ENCODE assay signal across 21 cellular contexts in genomic region chr17:44191389-44191788, GRCh38. TPM values are rescaled to one million over a fixed set of nuclear protein-coding genes. Genes with fewer than 3 reads are reported as not detected.
DNase-seq lines count a peak whose midpoint lies in the region; ATAC-seq, FAIRE-seq and TF ChIP-seq lines count a peak whose summit lies in the region.
"Had no signal": no experiment of that assay in that cellular context is flagged by ENCODE, and none has a peak within 500 bp of the region (broad histone marks: within the 10 kb centered on the region; RNA-seq: fewer than 3 reads in every experiment).

No MANE protein-coding gene starts in this region.

- peaks cover 41% of the 10 kb centered on the region for H3K36me3 ChIP-seq in CD4-positive, CD25-positive, alpha-beta regulatory T cell (ENCODE audit: control insufficient read depth, insufficient read depth, low read length)
- peaks cover 68% of the 10 kb centered on the region; the same call in 2 of the 3 replicates for H3K36me3 ChIP-seq in K562 (ENCODE audit: control insufficient read depth, insufficient read depth, low read length)
- peaks cover 4% of the 10 kb centered on the region for H3K36me3 ChIP-seq in neural progenitor cell

- H3K36me3 Mint-ChIP-seq in CD4-positive, CD25-positive, alpha-beta regulatory T cell: peaks cover 15% of the 10 kb centered on the region
- H3K36me3 Mint-ChIP-seq in Calu3 (ENCODE audit: insufficient read depth, unreplicated experiment) (peaks cover 92% of the 10 kb centered on the region), neural progenitor cell (peaks cover 21% of the 10 kb centered on the region)

- H3K9me3 Mint-ChIP-seq in CD4-positive, CD25-positive, alpha-beta regulatory T cell: no peaks in the 10 kb centered on the region
- H3K9me3 Mint-ChIP-seq in Calu3 (ENCODE audit: low read depth, unreplicated experiment) (no peaks in the 10 kb centered on the region), neural progenitor cell (no peaks in the 10 kb centered on the region)
- H3K9me3 Mint-ChIP-seq: activated CD4-positive, alpha-beta memory T cell treated with anti-CD3 and anti-CD28 coated beads for 36 hours; CD8-positive, alpha-beta T cell had no signal

- WGBS in K562 (ENCODE audit: insufficient coverage, low coverage, missing lambda C conversion rate): 82% methylated on average over 4 of the region's 4 CpGs

- H3K4me1 ChIP-seq in CD4-positive, CD25-positive, alpha-beta regulatory T cell (ENCODE audit: control insufficient read depth, insufficient read depth, low read length, poor library complexity, severe bottlenecking): peaks cover 14% of the 10 kb centered on the region
- H3K4me1 ChIP-seq in K562 (replicated peaks in 1 of 2; ENCODE audit: control insufficient read depth in 2 of 2, insufficient read depth in 2 of 2, low read length in 2 of 2): peaks cover 6 to 17% of the 10 kb centered on the region in 2 experiments; a peak in 3 of 5 replicates
- peaks cover 6% of the 10 kb centered on the region for H3K4me1 ChIP-seq in neural progenitor cell

- ATAC-seq in CD4-positive, CD25-positive, alpha-beta regulatory T cell (ENCODE audit: low read depth in 2 of 2): no peak
- ATAC-seq in K562: no peak
- no peak for ATAC-seq in HG03159 (IDR thresholded peaks at IDR 0.05; ENCODE audit: unreplicated experiment)
- ATAC-seq: CD8-positive, alpha-beta T cell; gastroesophageal sphincter had no signal

- H3F3A ChIP-seq in neural progenitor cell (ENCODE audit: low read depth): peaks cover 29% of the 10 kb centered on the region

- no peak for TF ChIP-seq EP300 in K562 (IDR thresholded peaks at IDR 0.05; ENCODE audit: low read length)

- H3K4me2 ChIP-seq in K562 (ENCODE audit: insufficient read depth, low read length) (no peak overlapping the region), neural progenitor cell (no peak overlapping the region)

- H3K4me3 ChIP-seq in CD4-positive, CD25-positive, alpha-beta regulatory T cell (ENCODE audit: low read depth, low read length): no peak overlapping the region
- no peak overlapping the region for H3K4me3 ChIP-seq in K562
- H3K4me3 ChIP-seq in neural progenitor cell: no peak overlapping the region
- H3K4me3 ChIP-seq: gastroesophageal sphincter, skin epidermis had no signal

- H2AFZ ChIP-seq in K562 (ENCODE audit: low read depth, low read length) (no peak overlapping the region), neural progenitor cell (replicated peaks) (no peak overlapping the region)

- H3K27me3 ChIP-seq in CD4-positive, CD25-positive, alpha-beta regulatory T cell (ENCODE audit: control insufficient read depth, insufficient read depth, low read length): no peaks in the 10 kb centered on the region
- no peaks in the 10 kb centered on the region for H3K27me3 ChIP-seq in K562 (ENCODE audit: control insufficient read depth in 2 of 2, insufficient read depth in 2 of 2, low read length in 2 of 2)
- H3K27me3 ChIP-seq in neural progenitor cell: no peaks in the 10 kb centered on the region
- H3K27me3 ChIP-seq: gastroesophageal sphincter had no signal

- BruUV-seq in Calu3 (replicated peaks; lab: Mats Ljungman, UMichigan): no TSS peak
- BruUV-seq in K562 (replicated peaks; lab: Mats Ljungman, UMichigan): no TSS peak

- peak overlapping the region in 3 of 4 donors; percentile 34 to 79 (median 62) for H3K4me3 Mint-ChIP-seq in CD4-positive, CD25-positive, alpha-beta regulatory T cell
- H3K4me3 Mint-ChIP-seq in Calu3 (ENCODE audit: low read depth, unreplicated experiment) (no peak overlapping the region), neural progenitor cell (peak overlapping the region; percentile 67)
- H3K4me3 Mint-ChIP-seq: activated CD4-positive, alpha-beta memory T cell treated with anti-CD3 and anti-CD28 coated beads for 36 hours; CD8-positive, alpha-beta T cell had no signal

- peaks cover 12% of the 10 kb centered on the region for H3K79me2 ChIP-seq in K562 (ENCODE audit: control insufficient read depth, insufficient read depth, low read length)
- H3K79me2 ChIP-seq in neural progenitor cell (ENCODE audit: low read depth): peaks cover 16% of the 10 kb centered on the region

- CTCF ChIA-PET in Calu3 (lab: Charles Lee): interaction anchor here (0.6 kb wide), 1 partner anchor 117 kb away, joined by 3 read pairs; the partner anchor contains the start of gene RUNDC3A
- CTCF ChIA-PET in K562 (lab: Yijun Ruan, JAX; ENCODE audit: low intra/inter-chr PET ratio): no interaction called here

- POLR2A ChIA-PET in K562 (lab: Yijun Ruan, JAX): interaction anchor here (0.7 kb wide), 1 partner anchor 19 kb away, joined by 3 read pairs; no protein-coding TSS in a partner anchor

- intact Hi-C loops in Calu3 (cut with micrococcal nuclease; ENCODE audit: unreplicated experiment): no loop called here
- intact Hi-C loops in K562 (cut with micrococcal nuclease): no loop called here

- H3K9ac ChIP-seq in K562 (ENCODE audit: insufficient read depth in 1 of 2, low read depth in 2 of 2, low read length in 2 of 2) (no peak overlapping the region), neural progenitor cell (no peak overlapping the region)

- TF ChIP-seq CTCF in Calu3 (IDR thresholded peaks at IDR 0.05; ENCODE audit: unreplicated experiment) (no peak), K562 (IDR thresholded peaks at IDR 0.05 in 2 of 3, conservative IDR thresholded peaks at IDR 0.05 in 1 of 3; ENCODE audit: insufficient read depth in 2 of 3, low read depth in 1 of 3, low read length in 3 of 3) (no peak), neural progenitor cell (IDR thresholded peaks at IDR 0.05) (no peak)

- H3K4me1 Mint-ChIP-seq in CD4-positive, CD25-positive, alpha-beta regulatory T cell: peaks cover 7 to 28% (median 19%) of the 10 kb centered on the region in 4 donors
- peaks cover 14% of the 10 kb centered on the region for H3K4me1 Mint-ChIP-seq in Calu3 (ENCODE audit: low read depth, unreplicated experiment)
- H3K4me1 Mint-ChIP-seq in neural progenitor cell: peaks cover 20% of the 10 kb centered on the region

- peak; percentile 3; the same call in 1 of the 2 replicates for TF ChIP-seq POLR2A in K562 (conservative IDR thresholded peaks at IDR 0.05)

- TF ChIP-seq RAD21 in K562 (CRISPR knock-in tag; conservative IDR thresholded peaks at IDR 0.05 in 1 of 2, IDR thresholded peaks at IDR 0.05 in 1 of 2): no peak

- DNase-seq in CD4-positive, CD25-positive, alpha-beta regulatory T cell: no peak
- DNase-seq in Calu3: no peak
- DNase-seq in K562 (ENCODE audit: extremely low read depth in 1 of 4, low spot score in 3 of 4): no peak
- DNase-seq in neural progenitor cell (ENCODE audit: low spot score): no peak
- no peak for DNase-seq in cortex of kidney (lab: John Stamatoyannopoulos, UW)
- no peak for DNase-seq in UCSD-AML1 (lab: John Stamatoyannopoulos, UW; ENCODE audit: unreplicated experiment)
- DNase-seq: activated CD4-positive, alpha-beta memory T cell treated with anti-CD3 and anti-CD28 coated beads for 36 hours; activated effector memory CD4-positive, alpha-beta T cell treated with anti-CD3 and anti-CD28 coated beads, Interleukin-2, amount 50 U/mL, for 16 hours; CD8-positive, alpha-beta T cell; KG1; SHP77 treated with DMSO at 0.1 percent for 48 hours; stimulated activated naive CD4-positive, alpha-beta T cell treated with Interleukin-2 at 50 U/mL for 16 hours; T1000 had no signal

- in situ Hi-C loops in K562 (cut with MboI): no loop called here

- no peaks in the 10 kb centered on the region for H3K9me3 ChIP-seq in CD4-positive, CD25-positive, alpha-beta regulatory T cell (ENCODE audit: control insufficient read depth in 2 of 2, low read length in 2 of 2)
- H3K9me3 ChIP-seq in K562 (replicated peaks; ENCODE audit: control insufficient read depth, insufficient read depth, low read depth, low read length): no peaks in the 10 kb centered on the region
- no peaks in the 10 kb centered on the region for H3K9me3 ChIP-seq in neural progenitor cell (ENCODE audit: low read depth)
- H3K9me3 ChIP-seq: gastroesophageal sphincter had no signal

- H3K9me1 ChIP-seq in K562 (ENCODE audit: control insufficient read depth, insufficient read depth, low read length): no peaks in the 10 kb centered on the region

- FAIRE-seq in K562 (lab: Jason Lieb, UNC): no peak
- FAIRE-seq: bronchial epithelial cell, endometrium, GM12891 had no signal

- peak overlapping the region in 2 of 3 donors; percentile 64 to 69 for H3K27ac Mint-ChIP-seq in CD4-positive, CD25-positive, alpha-beta regulatory T cell
- H3K27ac Mint-ChIP-seq in Calu3 (ENCODE audit: unreplicated experiment) (peak overlapping the region; percentile 59), neural progenitor cell (peak overlapping the region; percentile 76)
- H3K27ac Mint-ChIP-seq: CD8-positive, alpha-beta T cell had no signal

- no peak overlapping the region for H3K27ac ChIP-seq in CD4-positive, CD25-positive, alpha-beta regulatory T cell (ENCODE audit: insufficient read depth, low read length, poor library complexity, severe bottlenecking)
- H3K27ac ChIP-seq in K562 (ENCODE audit: extremely low read depth, low read depth, low read length) (no peak overlapping the region), neural progenitor cell (peak overlapping the region; percentile 63)

- no peaks in the 10 kb centered on the region for H3K27me3 Mint-ChIP-seq in CD4-positive, CD25-positive, alpha-beta regulatory T cell
- H3K27me3 Mint-ChIP-seq in Calu3 (ENCODE audit: unreplicated experiment) (no peaks in the 10 kb centered on the region), neural progenitor cell (ENCODE audit: insufficient read depth, low read depth) (peaks cover 10% of the 10 kb centered on the region)
- H3K27me3 Mint-ChIP-seq: activated CD4-positive, alpha-beta memory T cell treated with anti-CD3 and anti-CD28 coated beads for 36 hours had no signal

- H4K20me1 ChIP-seq in K562 (replicated peaks; ENCODE audit: control insufficient read depth, insufficient read depth, low read length): 0 out of 2 replicates have a peak, but pooled peaks cover 2% of the 10 kb centered on the region
- H4K20me1 ChIP-seq in neural progenitor cell (ENCODE audit: low read depth): no peaks in the 10 kb centered on the region

RNA-seq across cellular contexts. Expression of gene TMUB2, which starts 4.6 kb away (rescaled TPM):
- total RNA-seq in CD4-positive, CD25-positive, alpha-beta regulatory T cell: 67.7 TPM
- polyA plus RNA-seq in CD4-positive, CD25-positive, alpha-beta regulatory T cell: 10 to 100 TPM; 31.7 to 43.7 (median 34.5) TPM
- total RNA-seq in Calu3 (2022): 56.0 and 58.8 TPM in 2 replicates
- 38.1 and 99.8 TPM in 2 replicates for total RNA-seq in K562 (2011; cell fraction: chromatin; rRNA removed; ENCODE audit: low replicate concordance)
- 73.8 and 91.2 TPM in 2 replicates for total RNA-seq in K562 (2011; cell fraction: nucleolus; rRNA removed)
- 60.6 and 66.9 TPM in 2 replicates for total RNA-seq in K562 (2011; cell fraction: nucleoplasm; rRNA removed)
- total RNA-seq in K562 (2014; rRNA removed): 16.3 and 25.4 TPM in 2 replicates
- total RNA-seq in K562 (2014; rRNA removed; fragmentation: Illumina TruSeq; extraction: Trizol): 8.4 and 9.7 TPM in 2 replicates
- 15.6 and 15.8 TPM in 2 replicates for total RNA-seq in K562 (2015; rRNA removed; fragmentation: Illumina TruSeq; extraction: Trizol)
- 20.3 and 21.1 TPM in 2 replicates for total RNA-seq in K562 (2021)
- polyA plus RNA-seq in K562 (2011; rRNA removed): 24.1 and 29.5 TPM in 2 replicates
- polyA plus RNA-seq in K562 (2011; cell fraction: cytosol; rRNA removed): 31.6 and 38.9 TPM in 2 replicates
- polyA plus RNA-seq in K562 (2011; cell fraction: nucleus; rRNA removed): 115 and 122 TPM in 2 replicates
- polyA plus RNA-seq in K562 (2012): 20.3 and 28.3 TPM in 2 replicates
- polyA plus RNA-seq in K562 (2014; fragmentation: Illumina TruSeq; extraction: Trizol): 24.0 and 26.8 TPM in 2 replicates
- polyA plus RNA-seq in K562 (2014; fragmentation: Nextera tagmentation; extraction: Ambion mirVana): 1 to 10 TPM; 4.1 to 6.2 TPM
- 27.3 and 29.8 TPM in 2 replicates for polyA plus RNA-seq in K562 (2014; rRNA removed)
- polyA minus RNA-seq in K562 (2011; rRNA and poly(A)+ RNA removed): 10.3 and 12.0 TPM in 2 replicates
- 7.9 and 10.4 TPM in 2 replicates for polyA minus RNA-seq in K562 (2011; cell fraction: cytosol; rRNA and poly(A)+ RNA removed)
- polyA minus RNA-seq in K562 (2011; cell fraction: nucleus; rRNA and poly(A)+ RNA removed): 13.3 and 18.0 TPM in 2 replicates
- total RNA-seq in neural progenitor cell (ENCODE audit: low replicate concordance): 16.6 and 26.3 TPM in 2 replicates

RNA-seq across cellular contexts. Expression of gene ATXN7L3, which starts 8.3 kb away (rescaled TPM):
- total RNA-seq in CD4-positive, CD25-positive, alpha-beta regulatory T cell: 103 TPM
- polyA plus RNA-seq in CD4-positive, CD25-positive, alpha-beta regulatory T cell: 10 to 100 TPM; 10.3 to 16.1 (median 12.6) TPM
- total RNA-seq in Calu3 (2022) (93.1 and 112 TPM in 2 replicates), K562 (2014; rRNA removed) (37.9 and 39.0 TPM in 2 replicates), K562 (2014; rRNA removed; fragmentation: Illumina TruSeq; extraction: Trizol) (22.7 and 23.9 TPM in 2 replicates), K562 (2015; rRNA removed; fragmentation: Illumina TruSeq; extraction: Trizol) (30.5 and 30.9 TPM in 2 replicates), K562 (2021) (56.4 and 66.1 TPM in 2 replicates), neural progenitor cell (ENCODE audit: low replicate concordance) (38.9 and 73.6 TPM in 2 replicates)
- total RNA-seq in K562 (2011; cell fraction: chromatin; rRNA removed; ENCODE audit: low replicate concordance): 51.6 and 129 TPM in 2 replicates
- total RNA-seq in K562 (2011; cell fraction: nucleolus; rRNA removed): 62.6 and 75.4 TPM in 2 replicates
- 53.1 and 57.1 TPM in 2 replicates for total RNA-seq in K562 (2011; cell fraction: nucleoplasm; rRNA removed)
- polyA plus RNA-seq in K562 (2011; rRNA removed) (31.5 and 33.2 TPM in 2 replicates), K562 (2014; fragmentation: Illumina TruSeq; extraction: Trizol) (39.1 and 39.4 TPM in 2 replicates), K562 (2014; fragmentation: Nextera tagmentation; extraction: Ambion mirVana) (under 1 TPM; 0.62 to 0.90 TPM), K562 (2014; rRNA removed) (34.9 and 45.5 TPM in 2 replicates)
- polyA plus RNA-seq in K562 (2011; cell fraction: cytosol; rRNA removed): 36.0 and 37.1 TPM in 2 replicates
- polyA plus RNA-seq in K562 (2011; cell fraction: nucleus; rRNA removed): 79.2 and 91.4 TPM in 2 replicates
- 32.1 and 40.8 TPM in 2 replicates for polyA plus RNA-seq in K562 (2012)
- 42.8 and 44.3 TPM in 2 replicates for polyA minus RNA-seq in K562 (2011; rRNA and poly(A)+ RNA removed)
- 17.8 and 23.8 TPM in 2 replicates for polyA minus RNA-seq in K562 (2011; cell fraction: cytosol; rRNA and poly(A)+ RNA removed)
- 35.0 and 46.0 TPM in 2 replicates for polyA minus RNA-seq in K562 (2011; cell fraction: nucleus; rRNA and poly(A)+ RNA removed)

RNA-seq across cellular contexts. Expression of gene ASB16, which starts 20.9 kb away (rescaled TPM):
- not detected for total RNA-seq in CD4-positive, CD25-positive, alpha-beta regulatory T cell
- under 1 TPM in 2 of 4 donors, not detected in 2; 0.09 to 0.16 TPM for polyA plus RNA-seq in CD4-positive, CD25-positive, alpha-beta regulatory T cell
- total RNA-seq in Calu3 (2022): 0.19 TPM in 1 of 2 replicates, not detected in the other
- 0.44 TPM in 1 of 2 replicates, not detected in the other for total RNA-seq in K562 (2011; cell fraction: chromatin; rRNA removed; ENCODE audit: low replicate concordance)
- 0.33 and 0.39 TPM in 2 replicates for total RNA-seq in K562 (2011; cell fraction: nucleolus; rRNA removed)
- 0.31 TPM in 1 of 2 replicates, not detected in the other for total RNA-seq in K562 (2011; cell fraction: nucleoplasm; rRNA removed)
- total RNA-seq in K562 (2014; rRNA removed): not detected in 2 replicates
- total RNA-seq in K562 (2014; rRNA removed; fragmentation: Illumina TruSeq; extraction: Trizol): not detected in 2 replicates
- total RNA-seq in K562 (2015; rRNA removed; fragmentation: Illumina TruSeq; extraction: Trizol): not detected in 2 replicates
- not detected in 2 replicates for total RNA-seq in K562 (2021)
- polyA plus RNA-seq in K562 (2011; rRNA removed): 0.07 and 0.14 TPM in 2 replicates
- polyA plus RNA-seq in K562 (2011; cell fraction: cytosol; rRNA removed): 0.03 and 0.04 TPM in 2 replicates
- polyA plus RNA-seq in K562 (2011; cell fraction: nucleus; rRNA removed): 0.07 and 0.24 TPM in 2 replicates
- 1.0 and 1.8 TPM in 2 replicates for polyA plus RNA-seq in K562 (2012)
- not detected in 2 replicates for polyA plus RNA-seq in K562 (2014; fragmentation: Illumina TruSeq; extraction: Trizol)
- polyA plus RNA-seq in K562 (2014; fragmentation: Nextera tagmentation; extraction: Ambion mirVana): under 1 TPM in 1 of 2 experiments, not detected in 1; 0.03 TPM
- 0.23 TPM in 1 of 2 replicates, not detected in the other for polyA plus RNA-seq in K562 (2014; rRNA removed)
- not detected in 2 replicates for polyA minus RNA-seq in K562 (2011; rRNA and poly(A)+ RNA removed)
- polyA minus RNA-seq in K562 (2011; cell fraction: cytosol; rRNA and poly(A)+ RNA removed): not detected in 2 replicates
- polyA minus RNA-seq in K562 (2011; cell fraction: nucleus; rRNA and poly(A)+ RNA removed): not detected in 2 replicates
- total RNA-seq in neural progenitor cell (ENCODE audit: low replicate concordance): not detected in 2 replicates
- total RNA-seq: bronchial epithelial cell; CD8-positive, alpha-beta T cell; lung microvascular endothelial cell; osteoblast had no signal

RNA-seq across cellular contexts. Expression of gene UBTF, which starts 28.1 kb away (rescaled TPM):
- 104 TPM for total RNA-seq in CD4-positive, CD25-positive, alpha-beta regulatory T cell
- 10 to 100 TPM; 22.3 to 28.5 (median 26.5) TPM for polyA plus RNA-seq in CD4-positive, CD25-positive, alpha-beta regulatory T cell
- total RNA-seq in Calu3 (2022) (92.1 and 94.2 TPM in 2 replicates), K562 (2014; rRNA removed) (107 and 113 TPM in 2 replicates), K562 (2014; rRNA removed; fragmentation: Illumina TruSeq; extraction: Trizol) (50.3 and 53.8 TPM in 2 replicates), K562 (2015; rRNA removed; fragmentation: Illumina TruSeq; extraction: Trizol) (85.8 and 86.3 TPM in 2 replicates), K562 (2021) (90.1 and 93.9 TPM in 2 replicates), neural progenitor cell (ENCODE audit: low replicate concordance) (23.7 and 32.9 TPM in 2 replicates)
- total RNA-seq in K562 (2011; cell fraction: chromatin; rRNA removed; ENCODE audit: low replicate concordance): 89.5 and 158 TPM in 2 replicates
- 66.7 and 67.4 TPM in 2 replicates for total RNA-seq in K562 (2011; cell fraction: nucleolus; rRNA removed)
- total RNA-seq in K562 (2011; cell fraction: nucleoplasm; rRNA removed): 88.9 and 94.8 TPM in 2 replicates
- polyA plus RNA-seq in K562 (2011; rRNA removed) (28.5 and 31.4 TPM in 2 replicates), K562 (2014; fragmentation: Illumina TruSeq; extraction: Trizol) (96.5 and 110 TPM in 2 replicates), K562 (2014; fragmentation: Nextera tagmentation; extraction: Ambion mirVana) (1 to 10 TPM; 1.2 to 1.5 TPM), K562 (2014; rRNA removed) (75.8 and 83.6 TPM in 2 replicates)
- polyA plus RNA-seq in K562 (2011; cell fraction: cytosol; rRNA removed): 15.1 and 15.4 TPM in 2 replicates
- 56.9 and 86.7 TPM in 2 replicates for polyA plus RNA-seq in K562 (2011; cell fraction: nucleus; rRNA removed)
- polyA plus RNA-seq in K562 (2012): 61.3 and 68.3 TPM in 2 replicates
- polyA minus RNA-seq in K562 (2011; rRNA and poly(A)+ RNA removed): 30.2 and 35.1 TPM in 2 replicates
- polyA minus RNA-seq in K562 (2011; cell fraction: cytosol; rRNA and poly(A)+ RNA removed): 21.8 and 22.2 TPM in 2 replicates
- polyA minus RNA-seq in K562 (2011; cell fraction: nucleus; rRNA and poly(A)+ RNA removed): 34.5 and 53.5 TPM in 2 replicates

RNA-seq across cellular contexts. Expression of gene HROB, which starts 49.7 kb away (rescaled TPM):
- total RNA-seq in CD4-positive, CD25-positive, alpha-beta regulatory T cell: 9.2 TPM
- polyA plus RNA-seq in CD4-positive, CD25-positive, alpha-beta regulatory T cell: under 1 TPM; 0.16 to 0.67 (median 0.38) TPM
- total RNA-seq in Calu3 (2022) (24.4 and 24.8 TPM in 2 replicates), K562 (2014; rRNA removed) (10.4 and 15.0 TPM in 2 replicates), K562 (2014; rRNA removed; fragmentation: Illumina TruSeq; extraction: Trizol) (7.1 and 9.3 TPM in 2 replicates), K562 (2015; rRNA removed; fragmentation: Illumina TruSeq; extraction: Trizol) (9.6 and 9.8 TPM in 2 replicates), K562 (2021) (17.5 and 20.1 TPM in 2 replicates), neural progenitor cell (ENCODE audit: low replicate concordance) (6.5 and 11.0 TPM in 2 replicates)
- 57.8 and 130 TPM in 2 replicates for total RNA-seq in K562 (2011; cell fraction: chromatin; rRNA removed; ENCODE audit: low replicate concordance)
- total RNA-seq in K562 (2011; cell fraction: nucleolus; rRNA removed): 60.3 and 68.5 TPM in 2 replicates
- total RNA-seq in K562 (2011; cell fraction: nucleoplasm; rRNA removed): 45.9 and 50.4 TPM in 2 replicates
- polyA plus RNA-seq in K562 (2011; rRNA removed) (11.9 and 25.9 TPM in 2 replicates), K562 (2014; fragmentation: Illumina TruSeq; extraction: Trizol) (18.9 and 19.5 TPM in 2 replicates), K562 (2014; fragmentation: Nextera tagmentation; extraction: Ambion mirVana) (1 to 10 TPM; 6.6 to 6.7 TPM), K562 (2014; rRNA removed) (10.6 and 13.5 TPM in 2 replicates)
- polyA plus RNA-seq in K562 (2011; cell fraction: cytosol; rRNA removed): 22.0 and 24.6 TPM in 2 replicates
- 34.5 and 44.9 TPM in 2 replicates for polyA plus RNA-seq in K562 (2011; cell fraction: nucleus; rRNA removed)
- polyA plus RNA-seq in K562 (2012): 11.8 and 18.1 TPM in 2 replicates
- 21.5 and 22.0 TPM in 2 replicates for polyA minus RNA-seq in K562 (2011; rRNA and poly(A)+ RNA removed)
- polyA minus RNA-seq in K562 (2011; cell fraction: cytosol; rRNA and poly(A)+ RNA removed): 15.9 and 16.5 TPM in 2 replicates
- 10.0 and 13.3 TPM in 2 replicates for polyA minus RNA-seq in K562 (2011; cell fraction: nucleus; rRNA and poly(A)+ RNA removed)
